9 cellular contexts compared by ENCODE assay signal in genomic region chr7:103447073-103447960, GRCh38. TPM values are rescaled to one million over a fixed set of nuclear protein-coding genes. Genes with fewer than 3 reads are reported as not detected.
DNase-seq lines count a peak whose midpoint lies in the region; ATAC-seq and TF ChIP-seq lines count a peak whose summit lies in the region.
"Had no signal": no experiment of that assay in that cellular context is flagged by ENCODE, and none has a peak within 500 bp of the region (broad histone marks: within the 10 kb centered on the region; RNA-seq: fewer than 3 reads in every experiment).

No MANE protein-coding gene starts in this region.

- TF ChIP-seq POLR2A in prostate gland (IDR thresholded peaks at IDR 0.05) = no peak

- H3K4me1 ChIP-seq in foreskin keratinocyte = no peaks in the 10 kb centered on the region
- no peaks in the 10 kb centered on the region for H3K4me1 ChIP-seq in prostate gland (replicated peaks)

- intact Hi-C loops in activated CD8-positive, alpha-beta T cell treated with anti-CD3 and anti-CD28 coated beads for 36 hours (cut with micrococcal nuclease) = no loop called here
- intact Hi-C loops in prostate gland (cut with DNase I) = no loop called here

- H3K27ac Mint-ChIP-seq in activated CD8-positive, alpha-beta T cell treated with anti-CD3 and anti-CD28 coated beads for 36 hours = no peak overlapping the region

- H3K36me3 Mint-ChIP-seq in activated CD8-positive, alpha-beta T cell treated with anti-CD3 and anti-CD28 coated beads for 36 hours (ENCODE audit: low read depth) = no peaks in the 10 kb centered on the region

- peak; percentile 69 for ATAC-seq in HG03175 (IDR thresholded peaks at IDR 0.05; ENCODE audit: unreplicated experiment)
- ATAC-seq in activated CD8-positive, alpha-beta T cell treated with anti-CD3 and anti-CD28 coated beads for 36 hours = peak; percentile 71
- ATAC-seq in foreskin keratinocyte = peak; percentile 75
- no peak for ATAC-seq in GM21390 (IDR thresholded peaks at IDR 0.05; ENCODE audit: unreplicated experiment)

- H3K27ac ChIP-seq in foreskin keratinocyte = no peak overlapping the region
- peak overlapping the region in 1 of 2 donors; percentile 11 for H3K27ac ChIP-seq in prostate gland

- H3K27me3 ChIP-seq in foreskin keratinocyte (peaks cover 56% of the 10 kb centered on the region), prostate gland (replicated peaks; ENCODE audit: insufficient read depth) (no peaks in the 10 kb centered on the region)

- 10% methylated on average over 17 of the region's 17 CpGs for WGBS in prostate gland

- DNase-seq in AG09319 (ENCODE audit: extremely low read depth, low read depth) (peak; percentile 5), GM13976 (ENCODE audit: low spot score) (peak; percentile 68), NCI-H226 (peak; percentile 12), foreskin keratinocyte (peak in 1 of 2 donors; percentile 37), prostate gland (ENCODE audit: low spot score) (peak; percentile 59)
- DNase-seq in activated CD8-positive, alpha-beta T cell treated with anti-CD3 and anti-CD28 coated beads for 36 hours = peak; percentile 65

- H3K4me3 ChIP-seq in prostate gland = no peak overlapping the region

- CTCF ChIA-PET in activated CD8-positive, alpha-beta T cell treated with anti-CD3 and anti-CD28 coated beads for 36 hours (lab: Charles Lee) = interaction anchor here (0.5 to 1.5 kb wide), 5 partner anchors 9 to 703 kb away, joined by 3 to 5 read pairs (median 3); no protein-coding TSS in a partner anchor

- peak; percentile 79 for TF ChIP-seq CTCF in AG09319 (IDR thresholded peaks at IDR 0.05; ENCODE audit: low read depth, low read length)
- TF ChIP-seq CTCF in GM13976 (IDR thresholded peaks at IDR 0.05; ENCODE audit: borderline replicate concordance, control extremely low read depth, extremely low read depth, insufficient read depth, missing control alignments) = peak; percentile 68
- TF ChIP-seq CTCF in activated CD8-positive, alpha-beta T cell treated with anti-CD3 and anti-CD28 coated beads for 36 hours (IDR thresholded peaks at IDR 0.05) = peak; percentile 67
- peak; percentile 70 for TF ChIP-seq CTCF in foreskin keratinocyte (conservative IDR thresholded peaks at IDR 0.05)
- TF ChIP-seq CTCF in prostate gland (IDR thresholded peaks at IDR 0.05) = peak in 3 of 4 experiments; percentile 37 to 52 (median 44)

- in situ Hi-C loops in GM13976 (cut with MboI; ENCODE audit: low sequenced_read_pairs, unreplicated experiment) = no loop called here

- no peaks in the 10 kb centered on the region for H3K9me3 Mint-ChIP-seq in activated CD8-positive, alpha-beta T cell treated with anti-CD3 and anti-CD28 coated beads for 36 hours

- peaks cover 10% of the 10 kb centered on the region for H3K4me1 Mint-ChIP-seq in activated CD8-positive, alpha-beta T cell treated with anti-CD3 and anti-CD28 coated beads for 36 hours (ENCODE audit: low read depth)

- POLR2A ChIA-PET in activated CD8-positive, alpha-beta T cell treated with anti-CD3 and anti-CD28 coated beads for 36 hours (lab: Charles Lee) = no interaction called here

- H3K36me3 ChIP-seq in prostate gland = no peaks in the 10 kb centered on the region

- no peak overlapping the region for H3K4me3 Mint-ChIP-seq in activated CD8-positive, alpha-beta T cell treated with anti-CD3 and anti-CD28 coated beads for 36 hours

- H3K27me3 Mint-ChIP-seq in activated CD8-positive, alpha-beta T cell treated with anti-CD3 and anti-CD28 coated beads for 36 hours = peaks cover 52% of the 10 kb centered on the region

- H3K9me3 ChIP-seq in prostate gland = no peaks in the 10 kb centered on the region

RNA-seq across cellular contexts. Expression of gene SLC26A5, which starts 1.3 kb away (rescaled TPM):
- total RNA-seq in activated CD8-positive, alpha-beta T cell treated with anti-CD3 and anti-CD28 coated beads for 36 hours = not detected
- total RNA-seq in foreskin keratinocyte (not detected in 2 replicates), prostate gland (1 to 10 TPM; 1.5 to 3.9 TPM)
- not detected in 2 replicates for polyA plus RNA-seq in foreskin keratinocyte
- total RNA-seq: mononuclear cell had no signal
